ENCODE assay signal across 26 cellular contexts in genomic region chr1:238753205-238753720, GRCh38.
DNase-seq lines count a peak whose midpoint lies in the region; TF ChIP-seq lines count a peak whose summit lies in the region.
"Had no signal": no experiment of that assay in that cellular context is flagged by ENCODE, and none has a peak within 500 bp of the region (broad histone marks: within the 10 kb centered on the region; RNA-seq: fewer than 3 reads in every experiment).

No MANE protein-coding gene starts in this region.

- no peak overlapping the region for H2AK5ac ChIP-seq in mesenchymal stem cell (ENCODE audit: low read length, severe bottlenecking)

- no peak overlapping the region for H2BK12ac ChIP-seq in mesenchymal stem cell (ENCODE audit: low read length in 2 of 2)

- WGBS in mammary epithelial cell (ENCODE audit: low coverage, missing lambda C conversion rate), result 21% methylated on average over 3 of the region's 4 CpGs
- 84 to 89% methylated on average over 3 to 4 of the region's 4 CpGs for WGBS in endodermal cell (ENCODE audit: insufficient coverage in 1 of 2, insufficient read length in 1 of 2), 2 experiments
- 88% methylated on average over 4 of the region's 4 CpGs for WGBS in mesenchymal stem cell

- H2BK120ac ChIP-seq in mesenchymal stem cell (ENCODE audit: low read depth, low read length), result no peak overlapping the region

- no peak overlapping the region for H3K4me3 ChIP-seq in mammary epithelial cell (replicated peaks in 1 of 3; ENCODE audit: insufficient read depth in 1 of 3, low read depth in 2 of 3, low read length in 3 of 3)
- no peak overlapping the region for H3K4me3 ChIP-seq in breast epithelium
- no peak overlapping the region for H3K4me3 ChIP-seq in endodermal cell (ENCODE audit: low read length)
- no peak overlapping the region for H3K4me3 ChIP-seq in mesenchymal stem cell (ENCODE audit: insufficient read depth in 1 of 2, low read depth in 1 of 2, low read length in 2 of 2)
- H3K4me3 ChIP-seq in brain microvascular endothelial cell (ENCODE audit: low read depth, low read length), result no peak overlapping the region
- H3K4me3 ChIP-seq: BLaER1 treated with 17β-estradiol and CSF1 and Interleukin-3, amounts not matched to agents 10 nM and 100 nM had no signal

- no peak overlapping the region for H3K27ac ChIP-seq in mammary epithelial cell (ENCODE audit: insufficient read depth, low read depth, low read length)
- H3K27ac ChIP-seq in breast epithelium, result no peak overlapping the region
- H3K27ac ChIP-seq in endodermal cell (ENCODE audit: low read depth, low read length), result no peak overlapping the region
- no peak overlapping the region for H3K27ac ChIP-seq in mesenchymal stem cell (ENCODE audit: low read length, poor library complexity, severe bottlenecking)
- no peak overlapping the region for H3K27ac ChIP-seq in brain microvascular endothelial cell
- H3K27ac ChIP-seq: 22Rv1; BLaER1 treated with 17β-estradiol and CSF1 and Interleukin-3, amounts not matched to agents 10 nM and 100 nM; HL-60; KMS-11 had no signal

- H3K23ac ChIP-seq in mesenchymal stem cell (ENCODE audit: low read length in 2 of 2), result no peak overlapping the region

- TF ChIP-seq CTCF in mammary epithelial cell (conservative IDR thresholded peaks at IDR 0.05 in 1 of 2, IDR thresholded peaks at IDR 0.05 in 1 of 2; ENCODE audit: extremely low read depth in 1 of 2, insufficient read depth in 1 of 2, low read depth in 1 of 2, low read length in 2 of 2) (no peak), breast epithelium (IDR thresholded peaks at IDR 0.05) (no peak), endodermal cell (conservative IDR thresholded peaks at IDR 0.05) (no peak), brain microvascular endothelial cell (IDR thresholded peaks at IDR 0.05; ENCODE audit: low read depth, low read length, missing control alignments) (no peak)

- H2AFZ ChIP-seq in mammary epithelial cell (ENCODE audit: low read depth, low read length) (peak overlapping the region; percentile 32), mesenchymal stem cell (ENCODE audit: low read depth, low read length) (no peak overlapping the region)

- no peaks in the 10 kb centered on the region for H3K4me1 ChIP-seq in mammary epithelial cell (ENCODE audit: insufficient read depth, low read length)
- H3K4me1 ChIP-seq in breast epithelium, result no peaks in the 10 kb centered on the region
- H3K4me1 ChIP-seq in endodermal cell (ENCODE audit: control insufficient read depth, insufficient read depth, low read length), result no peaks in the 10 kb centered on the region
- no peaks in the 10 kb centered on the region for H3K4me1 ChIP-seq in mesenchymal stem cell (ENCODE audit: control insufficient read depth, insufficient read depth, low read depth, low read length)
- H3K4me1 ChIP-seq: BLaER1 treated with 17β-estradiol and CSF1 and Interleukin-3, amounts not matched to agents 10 nM and 100 nM; Caco-2 had no signal

- no peak overlapping the region for H4K91ac ChIP-seq in mesenchymal stem cell (ENCODE audit: low read length)

- intact Hi-C loops in mammary epithelial cell (cut with micrococcal nuclease) (no loop called here), breast epithelium (cut with DNase I; ENCODE audit: low total_unique reads) (no loop called here)

- H3K9me3 Mint-ChIP-seq in endodermal cell, result no peaks in the 10 kb centered on the region

- no peak overlapping the region for H3K18ac ChIP-seq in mesenchymal stem cell (ENCODE audit: low read depth in 1 of 2, low read length in 2 of 2)

- no peaks in the 10 kb centered on the region for H3K4me1 Mint-ChIP-seq in endodermal cell
- H3K4me1 Mint-ChIP-seq: CD4-positive, alpha-beta memory T cell had no signal

- H3K36me3 Mint-ChIP-seq in endodermal cell (ENCODE audit: low read depth), result no peaks in the 10 kb centered on the region
- H3K36me3 Mint-ChIP-seq: CD4-positive, alpha-beta memory T cell had no signal

- H3K27me3 ChIP-seq in mammary epithelial cell (ENCODE audit: insufficient read depth, low read length), result no peaks in the 10 kb centered on the region
- H3K27me3 ChIP-seq in breast epithelium, result no peaks in the 10 kb centered on the region
- H3K27me3 ChIP-seq in endodermal cell (ENCODE audit: control insufficient read depth, insufficient read depth, low read length, poor library complexity, severe bottlenecking), result no peaks in the 10 kb centered on the region
- no peaks in the 10 kb centered on the region for H3K27me3 ChIP-seq in mesenchymal stem cell (ENCODE audit: control insufficient read depth in 1 of 2, insufficient read depth in 1 of 2, low read length in 2 of 2)
- H3K27me3 ChIP-seq in brain microvascular endothelial cell (replicated peaks), result no peaks in the 10 kb centered on the region
- H3K27me3 ChIP-seq: BLaER1 treated with 17β-estradiol and CSF1 and Interleukin-3, amounts not matched to agents 10 nM and 100 nM had no signal

- no peaks in the 10 kb centered on the region for H3K79me1 ChIP-seq in mesenchymal stem cell (replicated peaks; ENCODE audit: low read length, poor library complexity, severe bottlenecking)

- dilution Hi-C loops in mammary epithelial cell (cut with HindIII; ENCODE audit: low sequenced_read_pairs), result no loop called here

- DNase-seq in mammary epithelial cell (peak; percentile 7), breast epithelium (ENCODE audit: low spot score in 2 of 2) (no peak), endodermal cell (no peak), mesenchymal stem cell (no peak), brain microvascular endothelial cell (no peak), HK-2 (ENCODE audit: unreplicated experiment) (no peak), NCI-H526 (lab: John Stamatoyannopoulos, UW) (no peak)
- no peak for DNase-seq in NK-92 treated with Interleukin-12 subunit alpha and Interleukin-12 subunit beta, amount 100 ng/mL, for 24 hours (lab: John Stamatoyannopoulos, UW)
- DNase-seq: ACHN; Caco-2; CD4-positive, alpha-beta memory T cell; DND-41; GOT3; MV-4-11; NCI-H1105 treated with DMSO at 0.1 percent for 48 hours; NCI-H1694; NCI-H2081; NCI-H2171; NCI-H345; NCI-H524; PC-3; Right ventricle myocardium superior had no signal

- H3K4me3 Mint-ChIP-seq in endodermal cell, result no peak overlapping the region
- H3K4me3 Mint-ChIP-seq: CD4-positive, alpha-beta memory T cell had no signal

- H3K14ac ChIP-seq in mesenchymal stem cell (ENCODE audit: low read length in 2 of 2), result no peak overlapping the region

- no peaks in the 10 kb centered on the region for H4K20me1 ChIP-seq in mammary epithelial cell (ENCODE audit: insufficient read depth, low read length)
- H4K20me1 ChIP-seq: BLaER1 treated with 17β-estradiol and CSF1 and Interleukin-3, amounts not matched to agents 10 nM and 100 nM had no signal

- peak overlapping the region; percentile 7 for H2BK15ac ChIP-seq in mesenchymal stem cell (ENCODE audit: low read depth, poor library complexity, severe bottlenecking)

- H3K36me3 ChIP-seq in mammary epithelial cell (ENCODE audit: insufficient read depth, low read length), result no peaks in the 10 kb centered on the region
- no peaks in the 10 kb centered on the region for H3K36me3 ChIP-seq in breast epithelium
- no peaks in the 10 kb centered on the region for H3K36me3 ChIP-seq in endodermal cell (ENCODE audit: control insufficient read depth, insufficient read depth, low read length)
- H3K36me3 ChIP-seq in mesenchymal stem cell (ENCODE audit: control insufficient read depth in 1 of 2, insufficient read depth in 2 of 2, low read depth in 1 of 2, low read length in 2 of 2), result no peaks in the 10 kb centered on the region
- H3K36me3 ChIP-seq in brain microvascular endothelial cell (replicated peaks), result no peaks in the 10 kb centered on the region
- H3K36me3 ChIP-seq: BLaER1 treated with 17β-estradiol and CSF1 and Interleukin-3, amounts not matched to agents 10 nM and 100 nM had no signal

- H3K27me3 Mint-ChIP-seq in endodermal cell (ENCODE audit: insufficient read depth), result no peaks in the 10 kb centered on the region
- H3K27me3 Mint-ChIP-seq: CD4-positive, alpha-beta memory T cell had no signal

- no peak overlapping the region for H3K4ac ChIP-seq in mesenchymal stem cell (ENCODE audit: low read depth in 1 of 2, low read length in 2 of 2)

- H3K79me2 ChIP-seq in mammary epithelial cell (ENCODE audit: insufficient read depth, low read length), result no peaks in the 10 kb centered on the region

- no peak overlapping the region for H3K4me2 ChIP-seq in mammary epithelial cell (ENCODE audit: insufficient read depth, low read depth, low read length)
- H3K4me2 ChIP-seq in mesenchymal stem cell (ENCODE audit: low read length, poor library complexity, severe bottlenecking), result no peak overlapping the region
- H3K4me2 ChIP-seq: BLaER1 treated with 17β-estradiol and CSF1 and Interleukin-3, amounts not matched to agents 10 nM and 100 nM; KMS-11 had no signal

- no peak overlapping the region for H2BK5ac ChIP-seq in mesenchymal stem cell (ENCODE audit: low read depth, low read length, poor library complexity, severe bottlenecking)

- CTCF ChIA-PET in mammary epithelial cell (lab: Charles Lee; ENCODE audit: low non-redundant PET), result no interaction called here

- H3K27ac Mint-ChIP-seq in endodermal cell, result peak overlapping the region; percentile 9
- H3K27ac Mint-ChIP-seq: CD4-positive, alpha-beta memory T cell had no signal

- H4K8ac ChIP-seq in mesenchymal stem cell (ENCODE audit: low read length), result no peak overlapping the region

- in situ Hi-C loops in mammary epithelial cell (cut with MboI; ENCODE audit: low sequenced_read_pairs in 2 of 2) (no loop called here), brain microvascular endothelial cell (cut with HindIII; ENCODE audit: low pct_ligation_motif_present, low sequenced_read_pairs) (no loop called here)

- H3K9ac ChIP-seq in mammary epithelial cell (ENCODE audit: insufficient read depth, low read length) (no peak overlapping the region), endodermal cell (ENCODE audit: extremely low read depth, low read length, poor library complexity, severe bottlenecking) (no peak overlapping the region), mesenchymal stem cell (ENCODE audit: low read length) (no peak overlapping the region)
- H3K9ac ChIP-seq: BLaER1 treated with 17β-estradiol and CSF1 and Interleukin-3, amounts not matched to agents 10 nM and 100 nM; KMS-11 had no signal

- H3K9me3 ChIP-seq in mammary epithelial cell (replicated peaks; ENCODE audit: insufficient read depth, low read length) (no peaks in the 10 kb centered on the region), breast epithelium (no peaks in the 10 kb centered on the region), endodermal cell (ENCODE audit: control insufficient read depth, low read length) (no peaks in the 10 kb centered on the region), mesenchymal stem cell (ENCODE audit: control insufficient read depth, low read length) (peaks cover 12% of the 10 kb centered on the region)
- H3K9me3 ChIP-seq: BLaER1 treated with 17β-estradiol and CSF1 and Interleukin-3, amounts not matched to agents 10 nM and 100 nM; Caco-2 had no signal

- no peak for TF ChIP-seq POLR2A in breast epithelium (IDR thresholded peaks at IDR 0.05)

- no TSS peak for BruUV-seq in mammary epithelial cell (replicated peaks; lab: Mats Ljungman, UMichigan)
